In genomic region chr11:126115820-126116319, GRCh38 we compare ENCODE assay signal across 1 cellular context.
TF ChIP-seq lines count a peak whose summit lies in the region.

No MANE protein-coding gene starts in this region.

TF ChIP-seq in GM23338, 12 proteins besides CTCF, POLR2A, EP300 and RAD21 (continued from another document):
- TF ChIP-seq ZNF462 (CRISPR knock-in tag; IDR thresholded peaks at IDR 0.05) = no peak
- no peak for TF ChIP-seq CREB1 (CRISPR knock-in tag; IDR thresholded peaks at IDR 0.05; ENCODE audit: low read depth)
- TF ChIP-seq EZH2phosphoT487 (IDR thresholded peaks at IDR 0.05; ENCODE audit: unreplicated experiment) = no peak
- no peak for TF ChIP-seq ZNF114 (CRISPR knock-in tag; IDR thresholded peaks at IDR 0.05)
- no peak for TF ChIP-seq ZNF331 (CRISPR knock-in tag; IDR thresholded peaks at IDR 0.05; ENCODE audit: low read depth)
- TF ChIP-seq EZH2 (IDR thresholded peaks at IDR 0.05; ENCODE audit: low read depth, unreplicated experiment) = no peak
- TF ChIP-seq NANOG (IDR thresholded peaks at IDR 0.05; ENCODE audit: borderline replicate concordance) = no peak
TF ChIP-seq in GM23338: peak in this region for 0.
